Comparison of ENCODE assay signal across 13 cellular contexts in genomic region chr21:44583800-44584147, GRCh38. TPM values are rescaled to one million over a fixed set of nuclear protein-coding genes. Genes with fewer than 3 reads are reported as not detected.
DNase-seq lines count a peak whose midpoint lies in the region; TF ChIP-seq lines count a peak whose summit lies in the region.
"Had no signal": no experiment of that assay in that cellular context is flagged by ENCODE, and none has a peak within 500 bp of the region (broad histone marks: within the 10 kb centered on the region; RNA-seq: fewer than 3 reads in every experiment).

No MANE protein-coding gene starts in this region.

- DNase-seq in GM12865 (ENCODE audit: low read depth), result peak; percentile 17
- DNase-seq in NCI-H2227 (lab: John Stamatoyannopoulos, UW; ENCODE audit: unreplicated experiment), result peak; percentile 64
- peak; percentile 32 for DNase-seq in activated T-cell treated with anti-CD3 and anti-CD28 coated beads, Interleukin-2, amount 50 U/mL, for 24 hours
- DNase-seq in stimulated activated CD4-positive, alpha-beta T cell treated with anti-CD3 and anti-CD28 coated beads, Interleukin-15, amount 100 ng/mL, for 24 hours, result peak; percentile 36
- no peak for DNase-seq in BE2C
- no peak for DNase-seq in NCI-H2171 treated with DMSO at 0.1 percent for 48 hours (lab: John Stamatoyannopoulos, UW)
- DNase-seq in activated CD8-positive, alpha-beta memory T cell treated with anti-CD3 and anti-CD28 coated beads for 24 hours, result no peak
- DNase-seq: body of pancreas, dorsolateral prefrontal cortex, kidney glomerular epithelial cell had no signal

- no peaks in the 10 kb centered on the region for H3K9me3 ChIP-seq in BE2C
- H3K9me3 ChIP-seq: body of pancreas had no signal

- no peak overlapping the region for H3K4me3 Mint-ChIP-seq in activated T-cell treated with anti-CD3 and anti-CD28 coated beads, Interleukin-2, amount 50 U/mL, for 24 hours
- H3K4me3 Mint-ChIP-seq: mesothelial cell of epicardium had no signal

- H3K9me3 Mint-ChIP-seq in activated T-cell treated with anti-CD3 and anti-CD28 coated beads, Interleukin-2, amount 50 U/mL, for 24 hours, result peaks cover 10% of the 10 kb centered on the region

- no peak overlapping the region for H3K4me3 ChIP-seq in GM12865 (ENCODE audit: low read depth, low read length)
- H3K4me3 ChIP-seq in BE2C (ENCODE audit: low read depth, low read length), result no peak overlapping the region
- H3K4me3 ChIP-seq: BLaER1 treated with 17β-estradiol and CSF1 and Interleukin-3, amounts not matched to agents 10 nM and 100 nM; body of pancreas; dorsolateral prefrontal cortex had no signal

- H3K4me1 Mint-ChIP-seq in activated T-cell treated with anti-CD3 and anti-CD28 coated beads, Interleukin-2, amount 50 U/mL, for 24 hours (ENCODE audit: low read depth), result peaks cover 13% of the 10 kb centered on the region

- H3K27me3 ChIP-seq in BE2C, result peaks cover 4% of the 10 kb centered on the region; the same call in 1 of the 2 replicates
- H3K27me3 ChIP-seq: BLaER1 treated with 17β-estradiol and CSF1 and Interleukin-3, amounts not matched to agents 10 nM and 100 nM; body of pancreas had no signal

- H3K27me3 Mint-ChIP-seq in activated T-cell treated with anti-CD3 and anti-CD28 coated beads, Interleukin-2, amount 50 U/mL, for 24 hours, result peaks cover 16% of the 10 kb centered on the region

- no peak overlapping the region for H3K27ac Mint-ChIP-seq in activated T-cell treated with anti-CD3 and anti-CD28 coated beads, Interleukin-2, amount 50 U/mL, for 24 hours

- no peaks in the 10 kb centered on the region for H3K4me1 ChIP-seq in BE2C
- H3K4me1 ChIP-seq: body of pancreas had no signal

- no peaks in the 10 kb centered on the region for H3K36me3 ChIP-seq in BE2C
- H3K36me3 ChIP-seq: BLaER1 treated with 17β-estradiol and CSF1 and Interleukin-3, amounts not matched to agents 10 nM and 100 nM had no signal

- no peaks in the 10 kb centered on the region for H3K36me3 Mint-ChIP-seq in activated T-cell treated with anti-CD3 and anti-CD28 coated beads, Interleukin-2, amount 50 U/mL, for 24 hours (ENCODE audit: low read depth)
- H3K36me3 Mint-ChIP-seq: mesothelial cell of epicardium had no signal

- no peak for TF ChIP-seq CTCF in GM12865 (IDR thresholded peaks at IDR 0.05; ENCODE audit: insufficient read depth, low read depth, low read length, missing control alignments)
- TF ChIP-seq CTCF in BE2C (IDR thresholded peaks at IDR 0.05; ENCODE audit: low read depth, low read length), result no peak

RNA-seq across cellular contexts. Expression of gene KRTAP10-5, which starts 3.4 kb away (rescaled TPM):
- not detected for polyA plus RNA-seq in BE2C (2012; ENCODE audit: insufficient read depth, insufficient read length, low read depth)
- polyA plus RNA-seq: fibroblast of lung had no signal

RNA-seq across cellular contexts. Expression of gene KRTAP10-6, which starts 8.5 kb away (rescaled TPM):
- not detected for polyA plus RNA-seq in BE2C (2012; ENCODE audit: insufficient read depth, insufficient read length, low read depth)
- polyA plus RNA-seq: fibroblast of lung had no signal

RNA-seq across cellular contexts. Expression of gene KRTAP10-4, which starts 10.2 kb away (rescaled TPM):
- not detected for polyA plus RNA-seq in BE2C (2012; ENCODE audit: insufficient read depth, insufficient read length, low read depth)
- polyA plus RNA-seq: fibroblast of lung had no signal

RNA-seq across cellular contexts. Expression of gene KRTAP10-7, which starts 16.6 kb away (rescaled TPM):
- not detected for polyA plus RNA-seq in BE2C (2012; ENCODE audit: insufficient read depth, insufficient read length, low read depth)
- polyA plus RNA-seq: fibroblast of lung had no signal

RNA-seq across cellular contexts. Expression of gene KRTAP10-3, which starts 25.2 kb away (rescaled TPM):
- polyA plus RNA-seq in BE2C (2012; ENCODE audit: insufficient read depth, insufficient read length, low read depth), result not detected
- polyA plus RNA-seq: fibroblast of lung had no signal

Comparison
In these comparisons a context has a peak if more than half of its experiments do, and no peak if none do; other contexts are left out.
1. DNase-seq: peak in GM12865 (single experiment), NCI-H2227 (single experiment), activated T-cell treated with anti-CD3 and anti-CD28 coated beads, Interleukin-2, amount 50 U/mL, for 24 hours (single experiment) and stimulated activated CD4-positive, alpha-beta T cell treated with anti-CD3 and anti-CD28 coated beads, Interleukin-15, amount 100 ng/mL, for 24 hours (single experiment); none in BE2C (single experiment), NCI-H2171 treated with DMSO at 0.1 percent for 48 hours (single experiment) and activated CD8-positive, alpha-beta memory T cell treated with anti-CD3 and anti-CD28 coated beads for 24 hours (single experiment).